ENCODE assay signal across 1 cellular context in the genomic region with DNA sequence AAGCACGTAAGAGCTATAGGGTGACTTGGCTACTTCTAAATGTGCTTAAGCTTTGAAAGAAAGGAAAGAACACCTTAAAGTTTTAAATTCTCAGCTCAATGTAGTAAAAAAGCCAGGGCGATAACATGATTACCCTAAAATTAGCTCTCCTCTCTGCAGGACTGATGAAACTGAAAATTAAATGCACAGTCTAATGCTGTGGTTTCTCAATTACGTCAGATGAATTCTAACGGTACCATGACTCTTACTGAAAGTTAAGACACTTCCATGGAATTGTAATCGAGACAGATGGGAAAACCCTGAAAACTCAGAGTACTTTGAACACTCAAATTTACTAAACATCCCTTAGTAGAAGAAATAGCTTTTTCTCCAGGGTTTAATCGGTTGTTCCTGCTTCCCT.
TF ChIP-seq lines count a peak whose summit lies in the region.

No MANE protein-coding gene starts in this region.

TF ChIP-seq in HepG2, 621 proteins besides CTCF, POLR2A, EP300 and RAD21:
- TF ChIP-seq ZNF607 (CRISPR knock-in tag; IDR thresholded peaks at IDR 0.05; ENCODE audit: borderline replicate concordance) (no peak), ZBTB21 (CRISPR knock-in tag; IDR thresholded peaks at IDR 0.05) (no peak), ZNF484 (CRISPR knock-in tag; IDR thresholded peaks at IDR 0.05; ENCODE audit: borderline replicate concordance, low read depth) (no peak), ATF7 (IDR thresholded peaks at IDR 0.05) (0 out of 2 replicates have a peak, but pooled peaks have one; percentile 19), ATF7 (CRISPR knock-in tag; IDR thresholded peaks at IDR 0.05) (no peak), TCF7L2 (IDR thresholded peaks at IDR 0.05; ENCODE audit: low read depth, low read length) (no peak), NCOA5 (CRISPR knock-in tag; IDR thresholded peaks at IDR 0.05) (no peak)
- TF ChIP-seq, protein P1, sequence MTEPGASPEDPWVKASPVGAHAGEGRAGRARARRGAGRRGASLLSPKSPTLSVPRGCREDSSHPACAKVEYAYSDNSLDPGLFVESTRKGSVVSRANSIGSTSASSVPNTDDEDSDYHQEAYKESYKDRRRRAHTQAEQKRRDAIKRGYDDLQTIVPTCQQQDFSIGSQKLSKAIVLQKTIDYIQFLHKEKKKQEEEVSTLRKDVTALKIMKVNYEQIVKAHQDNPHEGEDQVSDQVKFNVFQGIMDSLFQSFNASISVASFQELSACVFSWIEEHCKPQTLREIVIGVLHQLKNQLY (CRISPR knock-in tag; IDR thresholded peaks at IDR 0.05) = no peak
